ENCODE assay signal across 8 cellular contexts in the genomic region with DNA sequence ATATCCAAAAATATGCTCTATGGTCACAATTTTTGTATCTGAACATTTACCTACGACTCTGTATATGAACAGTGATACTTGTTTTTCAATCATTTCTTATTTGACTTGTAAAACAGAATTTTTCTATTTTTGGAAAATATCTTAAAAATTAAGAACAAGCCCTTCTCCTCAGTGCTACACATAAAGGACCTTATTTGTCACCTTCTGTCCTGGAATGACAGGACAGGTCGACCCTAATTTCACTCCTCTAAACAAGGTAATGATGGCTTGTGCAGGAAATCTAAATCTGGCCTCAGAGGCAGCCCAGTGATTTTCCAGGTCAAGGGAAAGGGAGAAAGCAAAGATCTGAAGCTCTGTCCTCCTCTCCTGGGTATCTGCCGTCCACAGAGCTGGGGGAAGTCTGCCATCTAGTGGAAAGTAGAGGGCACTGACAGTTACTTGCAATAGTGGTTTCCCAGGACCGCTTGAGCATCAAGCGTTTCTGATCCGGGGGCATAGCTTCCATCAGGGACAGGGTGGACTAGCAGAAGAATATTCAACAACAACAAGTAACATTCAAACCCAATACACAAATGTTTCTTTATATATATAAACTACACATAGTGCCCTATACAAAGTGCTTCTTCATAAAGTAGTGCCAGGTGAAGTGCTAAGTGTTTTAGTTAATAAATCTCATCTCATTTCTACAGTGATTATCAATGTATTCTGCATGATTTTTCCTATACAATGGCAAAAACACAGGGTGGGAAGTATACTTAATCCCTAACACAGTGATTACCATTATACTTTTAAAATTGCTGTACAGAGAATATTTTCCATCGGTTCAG.
DNase-seq lines count a peak whose midpoint lies in the region; ATAC-seq, FAIRE-seq and TF ChIP-seq lines count a peak whose summit lies in the region.

No MANE protein-coding gene starts in this region.

- no peak overlapping the region for H2BK120ac ChIP-seq in H9 (ENCODE audit: low read depth, low read length, poor library complexity, severe bottlenecking)

- no peak overlapping the region for H2BK15ac ChIP-seq in H9 (ENCODE audit: low read depth, low read length)

- in situ Hi-C loops in transverse colon (cut with MboI; ENCODE audit: low pct_ligation_motif_present in 1 of 4, low pct_unique_long_range_greater_than_20kb in 1 of 4, low sequenced_read_pairs in 3 of 4): loop anchor here in 2 of 4 donors (5.0 kb wide), 2 partner anchors 343 to 348 kb away; no protein-coding TSS in a partner anchor

- H3K56ac ChIP-seq in H9 (ENCODE audit: insufficient read length, low read depth, low read length): no peak overlapping the region

- H4K91ac ChIP-seq in H9 (ENCODE audit: insufficient read length, low read depth, low read length): no peak overlapping the region

- no peak overlapping the region for H2AFZ ChIP-seq in H9 (ENCODE audit: low read length)
- no peak overlapping the region for H2AFZ ChIP-seq in Loucy (ENCODE audit: low read length)

- H3K9ac ChIP-seq in H9 (ENCODE audit: extremely low read depth, insufficient read length, low read length) (no peak overlapping the region), Loucy (ENCODE audit: low read depth, low read length, poor library complexity, severe bottlenecking) (peak overlapping the region; percentile 50)

- H3K27ac ChIP-seq in H9 (ENCODE audit: insufficient read length, low read depth, low read length): no peak overlapping the region
- no peak overlapping the region for H3K27ac ChIP-seq in RWPE2 (ENCODE audit: poor library complexity, severe bottlenecking)
- H3K27ac ChIP-seq in transverse colon: no peak overlapping the region

- TF ChIP-seq EP300 in transverse colon (IDR thresholded peaks at IDR 0.05; ENCODE audit: low read depth): no peak

- H3K4me1 ChIP-seq in H9 (ENCODE audit: insufficient read depth, low read length): no peaks in the 10 kb centered on the region
- peaks cover 41% of the 10 kb centered on the region for H3K4me1 ChIP-seq in Loucy (ENCODE audit: insufficient read depth, low read length, poor library complexity, severe bottlenecking)
- H3K4me1 ChIP-seq in RWPE2 (ENCODE audit: insufficient read depth, poor library complexity, severe bottlenecking): no peaks in the 10 kb centered on the region
- peaks cover 0 to 4% (median 0%) of the 10 kb centered on the region in 4 donors for H3K4me1 ChIP-seq in transverse colon

- no peak overlapping the region for H3K14ac ChIP-seq in H9 (ENCODE audit: insufficient read depth, low read length)

- WGBS in H9 (ENCODE audit: extremely low coverage, insufficient read length, low lambda C conversion rate): no CpG with 5 or more reads among the region's 7 CpGs
- 10% methylated on average over 7 of the region's 7 CpGs for WGBS in transverse colon (ENCODE audit: low coverage in 1 of 2), 2 donors

- no peak overlapping the region for H3K4me3 ChIP-seq in Loucy (ENCODE audit: low read length, poor library complexity, severe bottlenecking)
- H3K4me3 ChIP-seq in RWPE2 (ENCODE audit: severe bottlenecking): no peak overlapping the region
- no peak overlapping the region for H3K4me3 ChIP-seq in transverse colon

- H3F3A ChIP-seq in Loucy (ENCODE audit: low read depth): peaks cover 5% of the 10 kb centered on the region; the same call in 1 of the 2 replicates

- no peaks in the 10 kb centered on the region for H3K27me3 Mint-ChIP-seq in H9 (ENCODE audit: low read depth)
- peaks cover 3% of the 10 kb centered on the region for H3K27me3 Mint-ChIP-seq in osteocyte (ENCODE audit: unreplicated experiment)

- TF ChIP-seq POLR2A in transverse colon (IDR thresholded peaks at IDR 0.05): no peak

- H2BK20ac ChIP-seq in H9 (ENCODE audit: low read depth, low read length, poor library complexity, severe bottlenecking): no peak overlapping the region

- DNase-seq in GF-D8 (lab: John Stamatoyannopoulos, UW) (peak; percentile 38), H9 (peak; percentile 77), RWPE2 (ENCODE audit: low spot score) (no peak), frontal cortex (ENCODE audit: low spot score in 2 of 2) (peak; percentile 30 to 69), osteocyte (ENCODE audit: extremely low spot score, unreplicated experiment) (no peak), transverse colon (peak; percentile 60)
- DNase-seq in activated T-helper 9 cell treated with anti-CD3 and anti-CD28 coated beads, Interleukin-2, amount 50 U/mL, for 16 hours (ENCODE audit: low read depth): peak; percentile 26

- no peak overlapping the region for H3K23ac ChIP-seq in H9 (ENCODE audit: insufficient read length, low read depth, low read length)

- H4K5ac ChIP-seq in H9 (ENCODE audit: insufficient read length, low read depth, low read length): no peak overlapping the region

- H3K9me3 Mint-ChIP-seq in H9 (no peaks in the 10 kb centered on the region), osteocyte (ENCODE audit: unreplicated experiment) (no peaks in the 10 kb centered on the region)

- no peak overlapping the region for H3K4ac ChIP-seq in H9 (ENCODE audit: low read depth, low read length)

- TF ChIP-seq CTCF in H9 (conservative IDR thresholded peaks at IDR 0.05) (peak; percentile 93), Loucy (conservative IDR thresholded peaks at IDR 0.05; ENCODE audit: low read length) (peak; percentile 96), RWPE2 (IDR thresholded peaks at IDR 0.05; ENCODE audit: poor library complexity, severe bottlenecking) (peak; percentile 94), osteocyte (IDR thresholded peaks at IDR 0.05) (peak; percentile 94), transverse colon (IDR thresholded peaks at IDR 0.05) (peak; percentile 79 to 92 (median 88))

- H3K27me3 ChIP-seq in H9 (ENCODE audit: insufficient read depth, low read length): no peaks in the 10 kb centered on the region
- no peaks in the 10 kb centered on the region for H3K27me3 ChIP-seq in Loucy (ENCODE audit: insufficient read depth, low read length, poor library complexity, severe bottlenecking)
- no peaks in the 10 kb centered on the region for H3K27me3 ChIP-seq in RWPE2 (ENCODE audit: insufficient read depth, poor library complexity, severe bottlenecking)
- peaks cover 3% of the 10 kb centered on the region for H3K27me3 ChIP-seq in transverse colon

- H3K36me3 ChIP-seq in Loucy (ENCODE audit: insufficient read depth, low read length): no peaks in the 10 kb centered on the region
- no peaks in the 10 kb centered on the region for H3K36me3 ChIP-seq in RWPE2 (ENCODE audit: low read depth)
- no peaks in the 10 kb centered on the region for H3K36me3 ChIP-seq in transverse colon

- H3K27ac Mint-ChIP-seq in H9 (no peak overlapping the region; a peak in 1 of 7 replicates), osteocyte (ENCODE audit: unreplicated experiment) (no peak overlapping the region)

- no peaks in the 10 kb centered on the region for H3K9me3 ChIP-seq in H9 (ENCODE audit: control insufficient read depth, low read depth, low read length)
- no peaks in the 10 kb centered on the region for H3K9me3 ChIP-seq in Loucy (ENCODE audit: insufficient read depth, low read depth, low read length)
- H3K9me3 ChIP-seq in RWPE2 (ENCODE audit: severe bottlenecking): no peaks in the 10 kb centered on the region
- H3K9me3 ChIP-seq in transverse colon: no peaks in the 10 kb centered on the region

- peak; percentile 88 for ATAC-seq in RWPE2 (ENCODE audit: low read depth)

- no peak overlapping the region for H4K8ac ChIP-seq in H9 (replicated peaks; ENCODE audit: insufficient read length, low read depth, low read length)

- intact Hi-C loops in transverse colon (cut with DNase I; ENCODE audit: low total_unique reads): loop anchor here (5.0 kb wide), 1 partner anchor 343 kb away; no protein-coding TSS in a partner anchor

- H3K4me1 Mint-ChIP-seq in H9: peaks cover 12 to 16% of the 10 kb centered on the region in 2 experiments
- peaks cover 4% of the 10 kb centered on the region for H3K4me1 Mint-ChIP-seq in osteocyte (ENCODE audit: unreplicated experiment)

- H3K23me2 ChIP-seq in H9 (ENCODE audit: insufficient read length, low read depth, low read length, poor library complexity, severe bottlenecking): no peaks in the 10 kb centered on the region

- no peaks in the 10 kb centered on the region for H3K79me1 ChIP-seq in H9 (ENCODE audit: insufficient read depth, low read depth, low read length, poor library complexity, severe bottlenecking)

- no peak overlapping the region for H3T11ph ChIP-seq in H9 (ENCODE audit: low read length)

- H2BK12ac ChIP-seq in H9 (ENCODE audit: insufficient read length, low read depth, low read length): no peak overlapping the region

- H3K9me2 ChIP-seq in Loucy (replicated peaks; ENCODE audit: low read depth, low read length): no peaks in the 10 kb centered on the region

- H2BK5ac ChIP-seq in H9 (ENCODE audit: insufficient read length, low read length): no peak overlapping the region

- H4K20me1 ChIP-seq in H9 (ENCODE audit: control insufficient read depth, insufficient read depth, insufficient read length): no peaks in the 10 kb centered on the region
- no peaks in the 10 kb centered on the region for H4K20me1 ChIP-seq in Loucy (ENCODE audit: insufficient read depth, low read length, poor library complexity, severe bottlenecking)

- H2AK5ac ChIP-seq in H9 (ENCODE audit: insufficient read length, low read length): no peak overlapping the region

- H3K18ac ChIP-seq in H9 (ENCODE audit: insufficient read length, low read depth, low read length): no peak overlapping the region

- no peak for FAIRE-seq in frontal cortex (lab: Jason Lieb, UNC)

- H3K79me2 ChIP-seq in H9 (ENCODE audit: insufficient read depth, low read length): no peaks in the 10 kb centered on the region
- H3K79me2 ChIP-seq in Loucy (ENCODE audit: insufficient read depth, low read length): peaks cover 6% of the 10 kb centered on the region; the same call in 1 of the 2 replicates

- H3K4me3 Mint-ChIP-seq in H9: no peak overlapping the region
- H3K4me3 Mint-ChIP-seq in osteocyte (ENCODE audit: unreplicated experiment): no peak overlapping the region

- H3K4me2 ChIP-seq in H9 (ENCODE audit: insufficient read depth, insufficient read length, low read length) (no peak overlapping the region), Loucy (ENCODE audit: low read depth, low read length, poor library complexity, severe bottlenecking) (no peak overlapping the region)

- no peaks in the 10 kb centered on the region; a peak in 2 of 7 replicates for H3K36me3 Mint-ChIP-seq in H9 (ENCODE audit: insufficient read depth in 1 of 3, low read depth in 3 of 3)
- H3K36me3 Mint-ChIP-seq in osteocyte (ENCODE audit: unreplicated experiment): no peaks in the 10 kb centered on the region

Comparison
In these comparisons a context has a peak if more than half of its experiments do, and no peak if none do; other contexts are left out.
1. DNase-seq: peak in GF-D8 (single experiment), H9 (single experiment), activated T-helper 9 cell treated with anti-CD3 and anti-CD28 coated beads, Interleukin-2, amount 50 U/mL, for 16 hours (single experiment), frontal cortex (2 of 2) and transverse colon (single experiment); none in RWPE2 (single experiment) and osteocyte (single experiment).
2. Peak in every context shown above with its lines, with median percentiles within 50 percentile points of each other: CTCF ChIP-seq.